ENCODE assay signal across 8 cellular contexts in the genomic region with DNA sequence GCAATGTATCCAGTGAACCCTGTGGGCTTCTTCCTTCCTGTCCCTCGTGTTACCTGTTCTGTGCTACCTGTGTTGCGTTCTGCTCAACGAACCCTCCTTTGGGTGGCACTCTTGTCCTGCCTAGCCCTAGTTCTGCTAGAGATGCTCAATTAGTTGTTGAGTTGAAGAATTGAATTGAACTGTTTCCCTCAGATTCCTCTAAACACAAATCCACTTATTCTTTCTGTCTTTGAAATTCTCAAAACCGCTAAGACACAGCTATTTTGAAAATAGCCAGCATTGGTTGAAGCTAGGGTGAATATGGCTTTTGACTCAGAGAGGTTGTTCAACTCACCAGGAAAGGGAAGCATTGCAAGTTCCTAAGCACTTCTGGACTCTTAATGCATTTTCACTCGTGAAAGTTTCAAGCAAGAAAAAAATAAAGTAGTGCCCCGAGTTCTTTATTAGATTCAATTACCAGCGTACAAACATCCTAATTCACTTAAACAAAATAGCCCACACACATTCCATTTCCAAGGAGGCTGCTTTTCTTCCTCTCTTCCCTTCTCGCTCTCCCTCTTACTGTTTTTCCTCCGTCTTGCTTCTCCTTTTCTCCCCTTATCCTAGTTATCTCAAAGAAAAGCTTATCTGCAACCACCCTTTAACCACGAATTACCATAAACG. TPM values are rescaled to one million over a fixed set of nuclear protein-coding genes. Genes with fewer than 3 reads are reported as not detected.
DNase-seq lines count a peak whose midpoint lies in the region; FAIRE-seq and TF ChIP-seq lines count a peak whose summit lies in the region.

No MANE protein-coding gene starts in this region.

- H2BK15ac ChIP-seq in mesenchymal stem cell (ENCODE audit: low read depth, poor library complexity, severe bottlenecking): no peak overlapping the region

- H3K4me1 ChIP-seq in Peyer's patch (peaks cover 0 to 11% (median 0%) of the 10 kb centered on the region in 4 donors), mesenchymal stem cell (ENCODE audit: control insufficient read depth, insufficient read depth, low read depth, low read length) (peaks cover 3% of the 10 kb centered on the region), vagina (peaks cover 11% of the 10 kb centered on the region)

- H3K14ac ChIP-seq in mesenchymal stem cell (ENCODE audit: low read length in 2 of 2): peak overlapping the region in 1 of 2 experiments; percentile 7

- WGBS in mesenchymal stem cell: 4% methylated on average over 8 of the region's 11 CpGs

- peak overlapping the region; percentile 90 for H3K4me2 ChIP-seq in mesenchymal stem cell (ENCODE audit: low read length, poor library complexity, severe bottlenecking)

- DNase-seq in D721Med (ENCODE audit: insufficient read length, low spot score) (no peak), H4 (ENCODE audit: low spot score) (peak; percentile 12), Peyer's patch (peak in 2 of 3 donors; percentile 21 to 81), cerebellar cortex (ENCODE audit: low spot score) (peak; percentile 18), mesenchymal stem cell (peak; percentile 69), vagina (ENCODE audit: extremely low spot score in 2 of 2) (no peak), hepatic stellate cell (ENCODE audit: low spot score) (no peak), inferior parietal cortex (ENCODE audit: extremely low spot score) (no peak)

- H4K8ac ChIP-seq in mesenchymal stem cell (ENCODE audit: low read length): no peak overlapping the region

- H3K36me3 ChIP-seq in Peyer's patch: no peaks in the 10 kb centered on the region
- H3K36me3 ChIP-seq in mesenchymal stem cell (ENCODE audit: control insufficient read depth in 1 of 2, insufficient read depth in 2 of 2, low read depth in 1 of 2, low read length in 2 of 2): no peaks in the 10 kb centered on the region
- no peaks in the 10 kb centered on the region for H3K36me3 ChIP-seq in vagina

- H3K23ac ChIP-seq in mesenchymal stem cell (ENCODE audit: low read length in 2 of 2): no peak overlapping the region

- H2AK5ac ChIP-seq in mesenchymal stem cell (ENCODE audit: low read length, severe bottlenecking): no peak overlapping the region

- H3K4ac ChIP-seq in mesenchymal stem cell (ENCODE audit: low read depth in 1 of 2, low read length in 2 of 2): peak overlapping the region; percentile 64 to 98

- H2BK5ac ChIP-seq in mesenchymal stem cell (ENCODE audit: low read depth, low read length, poor library complexity, severe bottlenecking): no peak overlapping the region

- peak overlapping the region; percentile 39 to 84 (median 64) for H3K4me3 ChIP-seq in Peyer's patch
- peak overlapping the region in 1 of 2 experiments; percentile 93 for H3K4me3 ChIP-seq in mesenchymal stem cell (ENCODE audit: insufficient read depth in 1 of 2, low read depth in 1 of 2, low read length in 2 of 2)
- peak overlapping the region; percentile 60 to 67 for H3K4me3 ChIP-seq in vagina

- H2BK120ac ChIP-seq in mesenchymal stem cell (ENCODE audit: low read depth, low read length): peak overlapping the region; percentile 80

- no peak overlapping the region for H4K91ac ChIP-seq in mesenchymal stem cell (ENCODE audit: low read length)

- intact Hi-C loops in vagina (cut with DNase I): loop anchor here (5.0 kb wide), 1 partner anchor 130 kb away; no protein-coding TSS in a partner anchor

- H3K18ac ChIP-seq in mesenchymal stem cell (ENCODE audit: low read depth in 1 of 2, low read length in 2 of 2): peak overlapping the region; percentile 66 to 77

- H3K79me1 ChIP-seq in mesenchymal stem cell (replicated peaks; ENCODE audit: low read length, poor library complexity, severe bottlenecking): peaks cover 7% of the 10 kb centered on the region

- TF ChIP-seq CTCF in D721Med (IDR thresholded peaks at IDR 0.05; ENCODE audit: insufficient read depth, missing control alignments) (peak; percentile 33), Peyer's patch (IDR thresholded peaks at IDR 0.05) (peak in 4 of 6 experiments; percentile 43 to 67 (median 53)), vagina (IDR thresholded peaks at IDR 0.05) (no peak)

- H2BK12ac ChIP-seq in mesenchymal stem cell (ENCODE audit: low read length in 2 of 2): peak overlapping the region; percentile 71 to 84

- H3K9ac ChIP-seq in mesenchymal stem cell (ENCODE audit: low read length): peak overlapping the region; percentile 84

- H3K9me3 ChIP-seq in Peyer's patch: no peaks in the 10 kb centered on the region
- no peaks in the 10 kb centered on the region for H3K9me3 ChIP-seq in mesenchymal stem cell (ENCODE audit: control insufficient read depth, low read length)
- H3K9me3 ChIP-seq in vagina: no peaks in the 10 kb centered on the region

- TF ChIP-seq POLR2A in Peyer's patch (IDR thresholded peaks at IDR 0.05) (no peak), vagina (IDR thresholded peaks at IDR 0.05) (no peak)

- peak overlapping the region; percentile 68 to 93 (median 78) for H3K27ac ChIP-seq in Peyer's patch
- peak overlapping the region; percentile 18 for H3K27ac ChIP-seq in mesenchymal stem cell (ENCODE audit: low read length, poor library complexity, severe bottlenecking)
- peak overlapping the region; percentile 89 for H3K27ac ChIP-seq in vagina

- H2AFZ ChIP-seq in mesenchymal stem cell (ENCODE audit: low read depth, low read length): no peak overlapping the region

- H3K27me3 ChIP-seq in Peyer's patch: no peaks in the 10 kb centered on the region
- H3K27me3 ChIP-seq in mesenchymal stem cell (ENCODE audit: control insufficient read depth in 1 of 2, insufficient read depth in 1 of 2, low read length in 2 of 2): no peaks in the 10 kb centered on the region
- no peaks in the 10 kb centered on the region for H3K27me3 ChIP-seq in vagina

- peak; percentile 53 for FAIRE-seq in D721Med (lab: Jason Lieb, UNC)

RNA-seq across cellular contexts. Expression of gene ITGA1, which starts 0.6 kb away (rescaled TPM):
- 16.0 and 23.8 TPM in 2 replicates for total RNA-seq in H4 (2014; rRNA removed; shearing (Covaris generic))
- 10 to 100 TPM; 21.2 to 49.5 (median 43.1) TPM for total RNA-seq in Peyer's patch
- 202 TPM for polyA plus RNA-seq in mesenchymal stem cell (2013, experiment 1 of 2)
- polyA plus RNA-seq in mesenchymal stem cell (2013, experiment 2 of 2): 199 TPM
- 42.7 TPM for total RNA-seq in vagina

RNA-seq across cellular contexts. Expression of gene PELO, which starts 0.6 kb away (rescaled TPM):
- 24.4 and 25.7 TPM in 2 replicates for total RNA-seq in H4 (2014; rRNA removed; shearing (Covaris generic))
- total RNA-seq in Peyer's patch (10 to 100 TPM; 10.2 to 22.3 (median 12.9) TPM), vagina (11.8 TPM)
- polyA plus RNA-seq in mesenchymal stem cell (2013, experiment 1 of 2): 37.4 TPM
- 35.7 TPM for polyA plus RNA-seq in mesenchymal stem cell (2013, experiment 2 of 2)

Comparison
In these comparisons a context has a peak if more than half of its experiments do, and no peak if none do; other contexts are left out.
1. DNase-seq: peak in H4 (single experiment), Peyer's patch (2 of 3), cerebellar cortex (single experiment) and mesenchymal stem cell (single experiment); none in D721Med (single experiment), vagina (0 of 2), hepatic stellate cell (single experiment) and inferior parietal cortex (single experiment).
2. CTCF ChIP-seq: peak in D721Med (single experiment) and Peyer's patch (4 of 6); none in vagina (0 of 3).
3. H3K27ac ChIP-seq: peak in every context shown above with its lines; median percentile 89 in vagina; 78 in Peyer's patch; 18 in mesenchymal stem cell.